ENCODE assay signal across 8 cellular contexts in genomic region chr7:36658603-36659516, GRCh38.
DNase-seq lines count a peak whose midpoint lies in the region; ATAC-seq, FAIRE-seq and TF ChIP-seq lines count a peak whose summit lies in the region.

No MANE protein-coding gene starts in this region.

- no peak for FAIRE-seq in frontal cortex (lab: Jason Lieb, UNC)

- peaks cover 6% of the 10 kb centered on the region for H3K4me1 ChIP-seq in CD8-positive, alpha-beta memory T cell (ENCODE audit: insufficient read depth, low read length)
- H3K4me1 ChIP-seq in effector memory CD4-positive, alpha-beta T cell (ENCODE audit: control insufficient read depth, insufficient read depth, low read length, poor library complexity, severe bottlenecking), result no peaks in the 10 kb centered on the region

- no peak for DNase-seq in CD8-positive, alpha-beta memory T cell
- DNase-seq in MV-4-11 (lab: John Stamatoyannopoulos, UW), result peak; percentile 11
- DNase-seq in choroid plexus epithelial cell (ENCODE audit: low read depth), result peak; percentile 86
- no peak for DNase-seq in naive thymus-derived CD8-positive, alpha-beta T cell
- DNase-seq in D341Med (ENCODE audit: low spot score), result no peak
- no peak for DNase-seq in effector memory CD4-positive, alpha-beta T cell
- DNase-seq in frontal cortex (ENCODE audit: low spot score in 2 of 2), result no peak

- H3K9me3 ChIP-seq in CD8-positive, alpha-beta memory T cell (ENCODE audit: low read length), result no peaks in the 10 kb centered on the region
- no peaks in the 10 kb centered on the region for H3K9me3 ChIP-seq in effector memory CD4-positive, alpha-beta T cell (ENCODE audit: control insufficient read depth, low read length)

- no peak for TF ChIP-seq CTCF in choroid plexus epithelial cell (conservative IDR thresholded peaks at IDR 0.05; ENCODE audit: low read depth, low read length)

- POLR2A ChIA-PET in CD8-positive, alpha-beta memory T cell (lab: Charles Lee), result no interaction called here
- POLR2A ChIA-PET in naive thymus-derived CD8-positive, alpha-beta T cell (lab: Charles Lee), result interaction anchor here (1.1 to 2.3 kb wide), 3 partner anchors 19 to 38 kb away, joined by 3 to 14 read pairs (median 9); no protein-coding TSS in a partner anchor

- H3K27ac ChIP-seq in CD8-positive, alpha-beta memory T cell (ENCODE audit: low read depth, low read length), result no peak overlapping the region
- no peak overlapping the region for H3K27ac ChIP-seq in effector memory CD4-positive, alpha-beta T cell (ENCODE audit: insufficient read depth, low read length, poor library complexity, severe bottlenecking)

- no peak overlapping the region for H3K4me3 ChIP-seq in CD8-positive, alpha-beta memory T cell (ENCODE audit: low read length)
- H3K4me3 ChIP-seq in choroid plexus epithelial cell (ENCODE audit: low read depth, low read length), result no peak overlapping the region
- no peak overlapping the region for H3K4me3 ChIP-seq in effector memory CD4-positive, alpha-beta T cell (ENCODE audit: insufficient read depth, low read depth, low read length, poor library complexity, severe bottlenecking)

- peaks cover 9 to 39% (median 13%) of the 10 kb centered on the region in 3 donors for H3K36me3 Mint-ChIP-seq in CD8-positive, alpha-beta memory T cell
- H3K36me3 Mint-ChIP-seq in naive thymus-derived CD8-positive, alpha-beta T cell, result peaks cover 6 to 71% (median 16%) of the 10 kb centered on the region in 3 donors

- H3K9me3 Mint-ChIP-seq in CD8-positive, alpha-beta memory T cell, result no peaks in the 10 kb centered on the region
- H3K9me3 Mint-ChIP-seq in naive thymus-derived CD8-positive, alpha-beta T cell, result no peaks in the 10 kb centered on the region

- peaks cover 31 to 65% (median 63%) of the 10 kb centered on the region in 3 donors for H3K4me1 Mint-ChIP-seq in CD8-positive, alpha-beta memory T cell
- H3K4me1 Mint-ChIP-seq in naive thymus-derived CD8-positive, alpha-beta T cell, result peaks cover 29 to 53% (median 34%) of the 10 kb centered on the region in 4 donors

- no peak for ATAC-seq in naive thymus-derived CD8-positive, alpha-beta T cell
- ATAC-seq in HG02588 (IDR thresholded peaks at IDR 0.05; ENCODE audit: unreplicated experiment), result no peak

- CTCF ChIA-PET in CD8-positive, alpha-beta memory T cell (lab: Charles Lee), result interaction anchor here (1.5 to 4.9 kb wide), 2 partner anchors 13 to 171 kb away, joined by 3 to 27 read pairs; no protein-coding TSS in a partner anchor

- H3K4me3 Mint-ChIP-seq in CD8-positive, alpha-beta memory T cell, result peak overlapping the region in 1 of 7 donors; percentile 8
- peak overlapping the region in 1 of 10 donors; percentile 31 for H3K4me3 Mint-ChIP-seq in naive thymus-derived CD8-positive, alpha-beta T cell

- no peaks in the 10 kb centered on the region for H3K27me3 ChIP-seq in CD8-positive, alpha-beta memory T cell (ENCODE audit: insufficient read depth, low read length, poor library complexity, severe bottlenecking)
- no peaks in the 10 kb centered on the region for H3K27me3 ChIP-seq in effector memory CD4-positive, alpha-beta T cell (replicated peaks; ENCODE audit: control insufficient read depth, insufficient read depth, low read length, poor library complexity, severe bottlenecking)

- H3K36me3 ChIP-seq in CD8-positive, alpha-beta memory T cell (ENCODE audit: insufficient read depth, low read length), result peaks cover 5% of the 10 kb centered on the region
- no peaks in the 10 kb centered on the region for H3K36me3 ChIP-seq in effector memory CD4-positive, alpha-beta T cell (ENCODE audit: control insufficient read depth, insufficient read depth, low read length)

- peak overlapping the region in 7 of 8 donors; percentile 14 to 96 (median 29) for H3K27ac Mint-ChIP-seq in CD8-positive, alpha-beta memory T cell
- H3K27ac Mint-ChIP-seq in naive thymus-derived CD8-positive, alpha-beta T cell, result peak overlapping the region in 8 of 10 donors; percentile 1 to 82 (median 60)

- H3K27me3 Mint-ChIP-seq in CD8-positive, alpha-beta memory T cell, result no peaks in the 10 kb centered on the region
- no peaks in the 10 kb centered on the region for H3K27me3 Mint-ChIP-seq in naive thymus-derived CD8-positive, alpha-beta T cell

Comparison
In these comparisons a context has a peak if more than half of its experiments do, and no peak if none do; other contexts are left out.
1. DNase-seq: peak in MV-4-11 (single experiment) and choroid plexus epithelial cell (single experiment); none in CD8-positive, alpha-beta memory T cell (0 of 5), naive thymus-derived CD8-positive, alpha-beta T cell (0 of 10), D341Med (single experiment), effector memory CD4-positive, alpha-beta T cell (0 of 3) and frontal cortex (0 of 2).